9 cellular contexts compared by ENCODE assay signal in the genomic region with DNA sequence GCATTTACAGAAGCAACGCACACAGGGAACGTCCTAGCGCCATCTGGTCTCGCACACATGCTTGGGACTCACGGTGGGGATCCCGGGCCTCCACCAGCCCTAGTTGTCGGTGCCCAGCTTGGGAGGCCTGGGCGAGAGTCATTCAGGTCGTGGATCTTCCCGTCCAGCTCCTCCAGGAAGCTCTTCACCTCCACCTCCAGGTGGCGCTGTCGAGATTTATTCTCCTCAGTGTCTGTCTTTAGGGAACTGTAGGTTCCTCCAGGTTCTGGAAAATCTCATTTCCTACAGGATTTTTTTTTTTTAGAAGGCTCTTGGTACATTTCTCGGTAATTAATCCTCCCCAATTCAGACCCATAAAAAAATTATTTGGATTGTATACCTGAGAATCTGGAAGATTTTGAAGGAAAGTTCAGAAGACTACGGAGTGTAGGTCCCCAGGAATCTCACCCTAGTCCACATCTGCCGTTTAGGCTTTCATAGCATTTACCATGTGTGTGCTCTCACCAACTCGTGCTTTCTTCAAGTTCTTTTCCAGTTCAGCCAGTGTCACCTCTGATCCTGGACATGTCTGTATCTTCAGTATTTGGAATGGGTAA.
DNase-seq lines count a peak whose midpoint lies in the region; ATAC-seq and TF ChIP-seq lines count a peak whose summit lies in the region.
"Had no signal": no experiment of that assay in that cellular context is flagged by ENCODE, and none has a peak within 500 bp of the region (broad histone marks: within the 10 kb centered on the region; RNA-seq: fewer than 3 reads in every experiment).

No MANE protein-coding gene starts in this region.

- intact Hi-C loops in CD4-positive, alpha-beta T cell (cut with DNase I, micrococcal nuclease), result loop anchor here (1.0 to 2.0 kb wide), 2 partner anchors 82 kb away; no protein-coding TSS in a partner anchor

- no peak overlapping the region for H3K27ac Mint-ChIP-seq in CD4-positive, alpha-beta T cell
- H3K27ac Mint-ChIP-seq: dendritic cell treated with granulocyte-macrophage colony-stimulating factor and Interleukin-4, amounts not matched to agents 40 ng/mL and 50 ng/mL, for 4 days had no signal

- H3K27ac ChIP-seq in CD4-positive, alpha-beta T cell (ENCODE audit: low read depth, low read length), result no peak overlapping the region
- no peak overlapping the region for H3K27ac ChIP-seq in VCaP

- H3K4me3 Mint-ChIP-seq in CD4-positive, alpha-beta T cell, result no peak overlapping the region
- H3K4me3 Mint-ChIP-seq: dendritic cell treated with granulocyte-macrophage colony-stimulating factor and Interleukin-4, amounts not matched to agents 40 ng/mL and 50 ng/mL, for 4 days had no signal

- peak; percentile 74 for TF ChIP-seq CTCF in CD4-positive, alpha-beta T cell (IDR thresholded peaks at IDR 0.05)
- TF ChIP-seq CTCF in LNCAP (IDR thresholded peaks at IDR 0.05) (peak; percentile 71), VCaP (conservative IDR thresholded peaks at IDR 0.05) (peak; percentile 79)

- CTCF ChIA-PET in CD4-positive, alpha-beta T cell (lab: Charles Lee), result interaction anchor here (0.6 to 1.2 kb wide), 6 partner anchors 12 to 128 kb away, joined by 3 to 5 read pairs (median 4); no protein-coding TSS in a partner anchor

- no peaks in the 10 kb centered on the region for H3K36me3 Mint-ChIP-seq in CD4-positive, alpha-beta T cell (ENCODE audit: low read depth)

- no peaks in the 10 kb centered on the region for H3K27me3 ChIP-seq in CD4-positive, alpha-beta T cell (ENCODE audit: control insufficient read depth, insufficient read depth, low read length)

- H3K9me3 ChIP-seq in CD4-positive, alpha-beta T cell (ENCODE audit: control insufficient read depth, low read length), result no peaks in the 10 kb centered on the region

- peak; percentile 62 to 77 (median 67) for DNase-seq in CD4-positive, alpha-beta T cell
- DNase-seq in effector CD8-positive, alpha-beta T cell (lab: John Stamatoyannopoulos, UW), result peak; percentile 78
- peak; percentile 71 to 77 for DNase-seq in stimulated activated CD4-positive, alpha-beta T cell treated with anti-CD3 and anti-CD28 coated beads, Interleukin-2, amount 100 ng/mL, for 48 hours
- DNase-seq in hippocampal formation (lab: John Stamatoyannopoulos, UW), result no peak

- peaks cover 24% of the 10 kb centered on the region for H3K27me3 Mint-ChIP-seq in CD4-positive, alpha-beta T cell
- H3K27me3 Mint-ChIP-seq: dendritic cell treated with granulocyte-macrophage colony-stimulating factor and Interleukin-4, amounts not matched to agents 40 ng/mL and 50 ng/mL, for 4 days had no signal

- no peaks in the 10 kb centered on the region for H3K9me3 Mint-ChIP-seq in CD4-positive, alpha-beta T cell
- H3K9me3 Mint-ChIP-seq: dendritic cell treated with granulocyte-macrophage colony-stimulating factor and Interleukin-4, amounts not matched to agents 40 ng/mL and 50 ng/mL, for 4 days had no signal

- H3K4me1 Mint-ChIP-seq in CD4-positive, alpha-beta T cell (ENCODE audit: low read depth), result peaks cover 5% of the 10 kb centered on the region

- no peak for ATAC-seq in CD4-positive, alpha-beta T cell (ENCODE audit: poor library complexity)
- ATAC-seq in HG03521 (IDR thresholded peaks at IDR 0.05; ENCODE audit: unreplicated experiment) (no peak), HG02938 (IDR thresholded peaks at IDR 0.05; ENCODE audit: unreplicated experiment) (no peak)

- POLR2A ChIA-PET in CD4-positive, alpha-beta T cell (lab: Charles Lee), result no interaction called here

Comparison
In these comparisons a context has a peak if more than half of its experiments do, and no peak if none do; other contexts are left out.
1. DNase-seq: peak in CD4-positive, alpha-beta T cell (10 of 10), effector CD8-positive, alpha-beta T cell (single experiment) and stimulated activated CD4-positive, alpha-beta T cell treated with anti-CD3 and anti-CD28 coated beads, Interleukin-2, amount 100 ng/mL, for 48 hours (2 of 2); none in hippocampal formation (0 of 2).
2. Peak in every context shown above with its lines, with median percentiles within 50 percentile points of each other: CTCF ChIP-seq.